ENCODE assay signal across 8 cellular contexts in the genomic region with DNA sequence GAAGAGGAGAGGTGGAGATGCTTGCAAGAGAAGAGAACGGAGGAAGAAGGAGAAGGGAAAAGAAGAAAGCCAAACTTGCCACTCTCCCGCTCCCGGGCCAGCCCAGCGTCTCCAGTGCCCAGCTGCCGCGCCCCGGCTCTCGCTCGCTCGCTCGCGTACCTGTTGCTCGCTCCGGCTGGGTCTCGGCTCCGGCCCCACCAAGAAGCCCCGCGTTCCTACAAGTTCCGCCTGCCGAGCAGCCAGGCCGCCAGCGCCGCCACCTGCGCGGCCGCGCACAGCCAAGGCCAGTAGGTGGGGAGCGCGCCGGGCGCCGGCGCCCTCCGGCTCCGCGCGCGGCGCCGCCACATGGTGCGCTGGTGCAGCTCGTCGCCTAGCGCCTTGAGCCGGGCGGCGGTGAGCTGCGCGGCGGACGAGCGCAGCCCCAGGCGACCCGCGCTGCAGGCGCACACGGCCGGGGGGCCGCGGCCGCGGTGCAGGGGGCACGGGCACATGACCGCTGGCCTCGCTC. TPM values are rescaled to one million over a fixed set of nuclear protein-coding genes. Genes with fewer than 3 reads are reported as not detected.
DNase-seq lines count a peak whose midpoint lies in the region; ATAC-seq, FAIRE-seq and TF ChIP-seq lines count a peak whose summit lies in the region.

No MANE protein-coding gene starts in this region.

- H3K79me2 ChIP-seq in keratinocyte (ENCODE audit: control insufficient read depth, insufficient read depth, low read length) = no peaks in the 10 kb centered on the region

- H3K9me1 ChIP-seq in keratinocyte (ENCODE audit: control insufficient read depth, extremely low read depth, insufficient read depth, low read length) = no peaks in the 10 kb centered on the region

- peaks cover 11% of the 10 kb centered on the region for H3K4me1 ChIP-seq in keratinocyte (ENCODE audit: control insufficient read depth, extremely low read depth, insufficient read depth, low read length)

- peak overlapping the region; percentile 35 for H3K27ac Mint-ChIP-seq in stimulated activated memory B cell treated with anti-CD40 and anti-IgM and Interleukin-4, amounts not matched to agents 10 μg/mL and 1 μg/mL and 100 μg/mL, for 72 hours

- ATAC-seq in Right ventricle myocardium inferior (peak; percentile 81), HG03139 (IDR thresholded peaks at IDR 0.05; ENCODE audit: unreplicated experiment) (peak; percentile 56), HG03439 (IDR thresholded peaks at IDR 0.05; ENCODE audit: unreplicated experiment) (no peak)
- ATAC-seq in stimulated activated memory B cell treated with anti-CD40 and anti-IgM and Interleukin-4, amounts not matched to agents 10 μg/mL and 1 μg/mL and 100 μg/mL, for 72 hours = peak; percentile 88

- H3K9me3 Mint-ChIP-seq in stimulated activated memory B cell treated with anti-CD40 and anti-IgM and Interleukin-4, amounts not matched to agents 10 μg/mL and 1 μg/mL and 100 μg/mL, for 72 hours = no peaks in the 10 kb centered on the region

- no peaks in the 10 kb centered on the region for H3K9me3 ChIP-seq in keratinocyte (ENCODE audit: control insufficient read depth, low read depth, low read length)

- TF ChIP-seq CTCF in astrocyte of the cerebellum (IDR thresholded peaks at IDR 0.05; ENCODE audit: low read depth, low read length, missing control alignments) (no peak), keratinocyte (optimal IDR thresholded peaks at IDR 0.05 in 1 of 3, IDR thresholded peaks at IDR 0.05 in 1 of 3, conservative IDR thresholded peaks at IDR 0.05 in 1 of 3; ENCODE audit: extremely low read depth in 1 of 3, insufficient read depth in 2 of 3, low read length in 3 of 3) (peak in 1 of 3 experiments; percentile 42)

- H3K36me3 Mint-ChIP-seq in stimulated activated memory B cell treated with anti-CD40 and anti-IgM and Interleukin-4, amounts not matched to agents 10 μg/mL and 1 μg/mL and 100 μg/mL, for 72 hours = no peaks in the 10 kb centered on the region

- in situ Hi-C loops in astrocyte of the cerebellum (cut with HindIII; ENCODE audit: low sequenced_read_pairs) = no loop called here

- peak overlapping the region; percentile 86 for H3K4me2 ChIP-seq in keratinocyte (ENCODE audit: control insufficient read depth, extremely low read depth, insufficient read depth, low read depth, low read length)

- intact Hi-C loops in Right ventricle myocardium inferior (cut with DNase I) (loop anchor here (5.0 kb wide), 1 partner anchor 179 kb away; no protein-coding TSS in a partner anchor), cardiac septum (cut with DNase I) (loop anchor here (5.0 kb wide), 1 partner anchor 179 kb away; no protein-coding TSS in a partner anchor)

- no peak for FAIRE-seq in keratinocyte (lab: Jason Lieb, UNC)

- DNase-seq in Right ventricle myocardium inferior (ENCODE audit: missing footprints) (no peak), cardiac septum (ENCODE audit: low spot score) (no peak), OCI-M1 (lab: John Stamatoyannopoulos, UW) (peak; percentile 55), astrocyte of the cerebellum (ENCODE audit: low read depth) (no peak), keratinocyte (ENCODE audit: low read depth, low spot score) (no peak)

- H4K20me1 ChIP-seq in keratinocyte (ENCODE audit: control insufficient read depth, extremely low read depth, insufficient read depth, low read length) = no peaks in the 10 kb centered on the region

- H3K27ac ChIP-seq in keratinocyte (ENCODE audit: control insufficient read depth, insufficient read depth, low read length) = no peak overlapping the region

- H3K27me3 ChIP-seq in keratinocyte (ENCODE audit: control insufficient read depth, extremely low read depth, insufficient read depth, low read length) = peaks cover 49% of the 10 kb centered on the region

- H3K36me3 ChIP-seq in keratinocyte (ENCODE audit: control insufficient read depth in 2 of 2, extremely low read depth in 1 of 2, insufficient read depth in 2 of 2, low read length in 2 of 2) = no peaks in the 10 kb centered on the region

- no peak overlapping the region for H2AFZ ChIP-seq in keratinocyte (ENCODE audit: control insufficient read depth, low read length)

- H3K4me1 Mint-ChIP-seq in stimulated activated memory B cell treated with anti-CD40 and anti-IgM and Interleukin-4, amounts not matched to agents 10 μg/mL and 1 μg/mL and 100 μg/mL, for 72 hours = peaks cover 40% of the 10 kb centered on the region

- H3K27me3 Mint-ChIP-seq in stimulated activated memory B cell treated with anti-CD40 and anti-IgM and Interleukin-4, amounts not matched to agents 10 μg/mL and 1 μg/mL and 100 μg/mL, for 72 hours = peaks cover 68% of the 10 kb centered on the region

- dilution Hi-C loops in keratinocyte (cut with MboI; ENCODE audit: extremely low pct_ligation_motif_present, low sequenced_read_pairs) = no loop called here

- H3K4me3 ChIP-seq in astrocyte of the cerebellum (ENCODE audit: low read depth, low read length) (peak overlapping the region; percentile 19), keratinocyte (ENCODE audit: control insufficient read depth in 2 of 3, extremely low read depth in 1 of 3, insufficient read depth in 2 of 3, low read depth in 1 of 3, low read length in 3 of 3) (peak overlapping the region; percentile 15 to 51 (median 43))

- peak overlapping the region; percentile 86 for H3K4me3 Mint-ChIP-seq in stimulated activated memory B cell treated with anti-CD40 and anti-IgM and Interleukin-4, amounts not matched to agents 10 μg/mL and 1 μg/mL and 100 μg/mL, for 72 hours

- no peak overlapping the region for H3K9ac ChIP-seq in keratinocyte (ENCODE audit: control insufficient read depth, extremely low read depth, insufficient read depth, low read length)

RNA-seq across cellular contexts. Expression of a gene that starts 0.4 kb away (rescaled TPM):
- total RNA-seq in Right ventricle myocardium inferior (0.11 TPM), cardiac septum (0.59 TPM)
- polyA plus RNA-seq in keratinocyte = 0.01 to 0.03 TPM (median 0.03 TPM) in 3 replicates
- not detected for polyA plus RNA-seq in keratinocyte (2011; ENCODE audit: low read depth)
- 0.02 and 0.05 TPM in 2 replicates for polyA plus RNA-seq in keratinocyte (2011; cell fraction: cytosol; rRNA removed)
- 0.07 and 0.09 TPM in 2 replicates for polyA plus RNA-seq in keratinocyte (2011; cell fraction: nucleus; rRNA removed)
- polyA plus RNA-seq in keratinocyte (2012; ENCODE audit: low replicate concordance) = 0.05 and 0.11 TPM in 2 replicates
- 0.10 TPM in 1 of 3 replicates, not detected in the others for polyA minus RNA-seq in keratinocyte
- not detected for polyA minus RNA-seq in keratinocyte (2011; cell fraction: cytosol; rRNA and poly(A)+ RNA removed)
- 0.11 TPM in 1 of 2 replicates, not detected in the other for polyA minus RNA-seq in keratinocyte (2011; cell fraction: nucleus; rRNA and poly(A)+ RNA removed)

RNA-seq across cellular contexts. Expression of a gene that starts 29.9 kb away (rescaled TPM):
- total RNA-seq in Right ventricle myocardium inferior (5.4 TPM), cardiac septum (10.4 TPM)
- 5.0 to 5.2 TPM (median 5.1 TPM) in 3 replicates for polyA plus RNA-seq in keratinocyte
- polyA plus RNA-seq in keratinocyte (2011; ENCODE audit: low read depth) = 4.6 TPM
- 2.5 and 2.9 TPM in 2 replicates for polyA plus RNA-seq in keratinocyte (2011; cell fraction: cytosol; rRNA removed)
- 14.7 and 17.5 TPM in 2 replicates for polyA plus RNA-seq in keratinocyte (2011; cell fraction: nucleus; rRNA removed)
- polyA plus RNA-seq in keratinocyte (2012; ENCODE audit: low replicate concordance) = 2.8 and 3.7 TPM in 2 replicates
- 6.1 to 12.8 TPM (median 6.6 TPM) in 3 replicates for polyA minus RNA-seq in keratinocyte
- 5.0 TPM for polyA minus RNA-seq in keratinocyte (2011; cell fraction: cytosol; rRNA and poly(A)+ RNA removed)
- polyA minus RNA-seq in keratinocyte (2011; cell fraction: nucleus; rRNA and poly(A)+ RNA removed) = 8.8 and 20.1 TPM in 2 replicates
